ENCODE assay signal across 8 cellular contexts in genomic region chr1:35717911-35718476, GRCh38. TPM values are rescaled to one million over a fixed set of nuclear protein-coding genes. Genes with fewer than 3 reads are reported as not detected.
DNase-seq lines count a peak whose midpoint lies in the region; ATAC-seq and TF ChIP-seq lines count a peak whose summit lies in the region.

No MANE protein-coding gene starts in this region.

- TF ChIP-seq RAD21 in Ishikawa (IDR thresholded peaks at IDR 0.05; ENCODE audit: low read depth) = no peak
- no peak for TF ChIP-seq RAD21 in neural cell (conservative IDR thresholded peaks at IDR 0.05)

- no peaks in the 10 kb centered on the region for H3K27me3 Mint-ChIP-seq in activated CD4-positive, alpha-beta memory T cell treated with anti-CD3 and anti-CD28 coated beads for 36 hours

- H3K9me3 ChIP-seq in neural cell (ENCODE audit: low read length) = no peaks in the 10 kb centered on the region

- H3K27ac ChIP-seq in neural cell (ENCODE audit: low read length) = no peak overlapping the region

- DNase-seq in DMS79 treated with DMSO at 0.1 percent for 48 hours (lab: John Stamatoyannopoulos, UW) = peak; percentile 71
- DNase-seq in activated CD4-positive, alpha-beta memory T cell treated with anti-CD3 and anti-CD28 coated beads for 36 hours = peak; percentile 15
- peak; percentile 47 for DNase-seq in fibroblast of the conjunctiva (ENCODE audit: low read depth)
- DNase-seq in T-helper 9 cell = no peak
- DNase-seq in GM10266 (ENCODE audit: extremely low spot score) = no peak

- POLR2A ChIA-PET in activated CD4-positive, alpha-beta memory T cell treated with anti-CD3 and anti-CD28 coated beads for 36 hours (lab: Charles Lee) = interaction anchor here (2.2 kb wide), 1 partner anchor 52 kb away, joined by 7 read pairs; the partner anchor contains the start of gene CLSPN

- ATAC-seq in HG03457 (IDR thresholded peaks at IDR 0.05; ENCODE audit: unreplicated experiment) = no peak

- TF ChIP-seq CTCF in neural cell (IDR thresholded peaks at IDR 0.05; ENCODE audit: poor library complexity, severe bottlenecking) (no peak), GM10266 (IDR thresholded peaks at IDR 0.05; ENCODE audit: control insufficient read depth, insufficient read depth, low read depth, missing control alignments) (no peak)

- H2AFZ ChIP-seq in neural cell (ENCODE audit: low read depth, low read length) = no peak overlapping the region

- TF ChIP-seq EP300 in Ishikawa (IDR thresholded peaks at IDR 0.05; ENCODE audit: borderline replicate concordance) = no peak
- no peak for TF ChIP-seq EP300 in neural cell (conservative IDR thresholded peaks at IDR 0.05; ENCODE audit: poor library complexity, severe bottlenecking)

- H3K9me2 ChIP-seq in neural cell (ENCODE audit: insufficient read depth, low read length) = no peaks in the 10 kb centered on the region

- H3K36me3 ChIP-seq in neural cell (ENCODE audit: insufficient read depth, low read length) = no peaks in the 10 kb centered on the region

- no peaks in the 10 kb centered on the region for H4K20me1 ChIP-seq in neural cell (ENCODE audit: insufficient read depth)

- no peaks in the 10 kb centered on the region for H3K79me2 ChIP-seq in neural cell (replicated peaks; ENCODE audit: insufficient read depth, low read length)

- H3K4me1 Mint-ChIP-seq in activated CD4-positive, alpha-beta memory T cell treated with anti-CD3 and anti-CD28 coated beads for 36 hours (ENCODE audit: low read depth) = peaks cover 32% of the 10 kb centered on the region

- H3K27me3 ChIP-seq in neural cell (ENCODE audit: insufficient read depth, low read depth, low read length) = peaks cover 23% of the 10 kb centered on the region

- peaks cover 15% of the 10 kb centered on the region for H3K36me3 Mint-ChIP-seq in activated CD4-positive, alpha-beta memory T cell treated with anti-CD3 and anti-CD28 coated beads for 36 hours

- H3K9me3 Mint-ChIP-seq in activated CD4-positive, alpha-beta memory T cell treated with anti-CD3 and anti-CD28 coated beads for 36 hours = no peaks in the 10 kb centered on the region

- CTCF ChIA-PET in activated CD4-positive, alpha-beta memory T cell treated with anti-CD3 and anti-CD28 coated beads for 36 hours (lab: Charles Lee) = interaction anchor here (0.6 to 5.6 kb wide), 6 partner anchors 9 to 347 kb away, joined by 3 to 96 read pairs (median 30); no protein-coding TSS in a partner anchor

- H3F3A ChIP-seq in neural cell (ENCODE audit: insufficient read depth, low read length, poor library complexity, severe bottlenecking) = no peaks in the 10 kb centered on the region

- no peak overlapping the region for H3K9ac ChIP-seq in neural cell (ENCODE audit: low read length)

- H3K4me2 ChIP-seq in neural cell (ENCODE audit: low read length) = no peak overlapping the region

- intact Hi-C loops in activated CD4-positive, alpha-beta memory T cell treated with anti-CD3 and anti-CD28 coated beads for 36 hours (cut with micrococcal nuclease) = loop anchor here (2.0 to 5.0 kb wide), 4 partner anchors 53 to 526 kb away; partner anchors contain the start of genes PSMB2 and SFPQ

- peak overlapping the region; percentile 76 for H3K4me3 Mint-ChIP-seq in activated CD4-positive, alpha-beta memory T cell treated with anti-CD3 and anti-CD28 coated beads for 36 hours

- H3K27ac Mint-ChIP-seq in activated CD4-positive, alpha-beta memory T cell treated with anti-CD3 and anti-CD28 coated beads for 36 hours = peak overlapping the region; percentile 20

- peak overlapping the region; percentile 65 for H3K4me3 ChIP-seq in neural cell (ENCODE audit: low read length)

TF ChIP-seq in Ishikawa, 13 proteins besides CTCF, POLR2A, EP300 and RAD21:
- TF ChIP-seq YY1 (IDR thresholded peaks at IDR 0.05; ENCODE audit: low read depth) = no peak
- no peak for TF ChIP-seq MAX (IDR thresholded peaks at IDR 0.05)
- TF ChIP-seq USF1 (IDR thresholded peaks at IDR 0.05) = no peak
- TF ChIP-seq ZBTB7A (IDR thresholded peaks at IDR 0.05; ENCODE audit: low read depth) = 0 out of 2 replicates have a peak, but pooled peaks have one; percentile 63
- no peak for TF ChIP-seq TCF12 (IDR thresholded peaks at IDR 0.05; ENCODE audit: low read depth)
- no peak for TF ChIP-seq NFIC (IDR thresholded peaks at IDR 0.05)

TF ChIP-seq in neural cell, 6 proteins besides CTCF, POLR2A, EP300 and RAD21:
- TF ChIP-seq MXI1 (conservative IDR thresholded peaks at IDR 0.05; ENCODE audit: poor library complexity, severe bottlenecking) (no peak), POLR2AphosphoS5 (IDR thresholded peaks at IDR 0.05) (no peak), TAF1 (IDR thresholded peaks at IDR 0.05; ENCODE audit: low read depth) (no peak), REST (IDR thresholded peaks at IDR 0.05; ENCODE audit: borderline replicate concordance) (no peak), EZH2 (IDR thresholded peaks at IDR 0.05; ENCODE audit: borderline replicate concordance, insufficient read depth, low read length, poor library complexity, severe bottlenecking) (no peak), SMC3 (conservative IDR thresholded peaks at IDR 0.05; ENCODE audit: poor library complexity) (no peak)

RNA-seq across cellular contexts. Expression of gene C1orf216, which starts 0.7 kb away (rescaled TPM):
- total RNA-seq in activated CD4-positive, alpha-beta memory T cell treated with anti-CD3 and anti-CD28 coated beads for 36 hours = 10 to 100 TPM; 11.2 to 11.6 TPM
- 6.7 and 7.5 TPM in 2 replicates for polyA plus RNA-seq in neural cell
- polyA minus RNA-seq in neural cell = 5.6 and 6.9 TPM in 2 replicates

RNA-seq across cellular contexts. Expression of gene CLSPN, which starts 51.8 kb away (rescaled TPM):
- 10 to 100 TPM; 49.9 to 55.1 TPM for total RNA-seq in activated CD4-positive, alpha-beta memory T cell treated with anti-CD3 and anti-CD28 coated beads for 36 hours
- polyA plus RNA-seq in neural cell = 0.76 and 2.4 TPM in 2 replicates
- 2.9 and 3.0 TPM in 2 replicates for polyA minus RNA-seq in neural cell

Comparison
In these comparisons a context has a peak if more than half of its experiments do, and no peak if none do; other contexts are left out.
1. DNase-seq: peak in DMS79 treated with DMSO at 0.1 percent for 48 hours (single experiment), activated CD4-positive, alpha-beta memory T cell treated with anti-CD3 and anti-CD28 coated beads for 36 hours (single experiment) and fibroblast of the conjunctiva (single experiment); none in T-helper 9 cell (single experiment) and GM10266 (single experiment).